Comparison of ENCODE assay signal across 1 cellular context in genomic region chr12:89980236-89980635, GRCh38.
TF ChIP-seq lines count a peak whose summit lies in the region.

No MANE protein-coding gene starts in this region.

TF ChIP-seq in HepG2, 621 proteins besides CTCF, POLR2A, EP300 and RAD21 (continued from another document):
- TF ChIP-seq, protein P1, sequence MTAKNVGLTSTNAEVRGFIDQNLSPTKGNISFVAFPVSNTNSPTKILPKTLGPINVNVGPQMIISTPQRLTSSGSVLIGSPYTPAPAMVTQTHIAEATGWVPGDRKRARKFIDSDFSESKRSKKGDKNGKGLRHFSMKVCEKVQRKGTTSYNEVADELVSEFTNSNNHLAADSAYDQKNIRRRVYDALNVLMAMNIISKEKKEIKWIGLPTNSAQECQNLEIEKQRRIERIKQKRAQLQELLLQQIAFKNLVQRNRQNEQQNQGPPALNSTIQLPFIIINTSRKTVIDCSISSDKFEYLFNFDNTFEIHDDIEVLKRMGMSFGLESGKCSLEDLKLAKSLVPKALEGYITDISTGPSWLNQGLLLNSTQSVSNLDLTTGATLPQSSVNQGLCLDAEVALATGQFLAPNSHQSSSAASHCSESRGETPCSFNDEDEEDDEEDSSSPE (CRISPR knock-in tag; IDR thresholded peaks at IDR 0.05), result no peak
- no peak for TF ChIP-seq KMT2A (CRISPR knock-in tag; IDR thresholded peaks at IDR 0.05)
- TF ChIP-seq MED8 (CRISPR knock-in tag; IDR thresholded peaks at IDR 0.05; ENCODE audit: insufficient replicate concordance), result no peak
- TF ChIP-seq ZFP37 (CRISPR knock-in tag; IDR thresholded peaks at IDR 0.05; ENCODE audit: borderline replicate concordance), result no peak
- TF ChIP-seq JUND (CRISPR knock-in tag; IDR thresholded peaks at IDR 0.05), result no peak
- TF ChIP-seq PAXIP1 (CRISPR knock-in tag; conservative IDR thresholded peaks at IDR 0.05), result no peak
- TF ChIP-seq, protein P2, sequence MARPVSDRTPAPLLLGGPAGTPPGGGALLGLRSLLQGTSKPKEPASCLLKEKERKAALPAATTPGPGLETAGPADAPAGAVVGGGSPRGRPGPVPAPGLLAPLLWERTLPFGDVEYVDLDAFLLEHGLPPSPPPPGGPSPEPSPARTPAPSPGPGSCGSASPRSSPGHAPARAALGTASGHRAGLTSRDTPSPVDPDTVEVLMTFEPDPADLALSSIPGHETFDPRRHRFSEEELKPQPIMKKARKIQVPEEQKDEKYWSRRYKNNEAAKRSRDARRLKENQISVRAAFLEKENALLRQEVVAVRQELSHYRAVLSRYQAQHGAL (CRISPR knock-in tag; IDR thresholded peaks at IDR 0.05; ENCODE audit: not compliant biosample characterization), result no peak
- no peak for TF ChIP-seq KLF13 (CRISPR knock-in tag; IDR thresholded peaks at IDR 0.05)
- TF ChIP-seq ZNF776 (CRISPR knock-in tag; IDR thresholded peaks at IDR 0.05), result no peak
- no peak for TF ChIP-seq ZNF615 (CRISPR knock-in tag; IDR thresholded peaks at IDR 0.05; ENCODE audit: borderline replicate concordance)
- TF ChIP-seq ZBTB8A (CRISPR knock-in tag; IDR thresholded peaks at IDR 0.05; ENCODE audit: borderline replicate concordance, low read depth), result no peak
- TF ChIP-seq, protein P3, sequence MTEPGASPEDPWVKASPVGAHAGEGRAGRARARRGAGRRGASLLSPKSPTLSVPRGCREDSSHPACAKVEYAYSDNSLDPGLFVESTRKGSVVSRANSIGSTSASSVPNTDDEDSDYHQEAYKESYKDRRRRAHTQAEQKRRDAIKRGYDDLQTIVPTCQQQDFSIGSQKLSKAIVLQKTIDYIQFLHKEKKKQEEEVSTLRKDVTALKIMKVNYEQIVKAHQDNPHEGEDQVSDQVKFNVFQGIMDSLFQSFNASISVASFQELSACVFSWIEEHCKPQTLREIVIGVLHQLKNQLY (CRISPR knock-in tag; IDR thresholded peaks at IDR 0.05), result no peak
- TF ChIP-seq SMARCE1 (IDR thresholded peaks at IDR 0.05; ENCODE audit: borderline replicate concordance), result no peak
- TF ChIP-seq ZNF790 (CRISPR knock-in tag; IDR thresholded peaks at IDR 0.05; ENCODE audit: borderline replicate concordance), result no peak
- no peak for TF ChIP-seq ZNF138 (CRISPR knock-in tag; IDR thresholded peaks at IDR 0.05; ENCODE audit: low read depth)
TF ChIP-seq in HepG2: peak in this region for 0.
